Comparison of ENCODE assay signal across 18 cellular contexts in the genomic region with DNA sequence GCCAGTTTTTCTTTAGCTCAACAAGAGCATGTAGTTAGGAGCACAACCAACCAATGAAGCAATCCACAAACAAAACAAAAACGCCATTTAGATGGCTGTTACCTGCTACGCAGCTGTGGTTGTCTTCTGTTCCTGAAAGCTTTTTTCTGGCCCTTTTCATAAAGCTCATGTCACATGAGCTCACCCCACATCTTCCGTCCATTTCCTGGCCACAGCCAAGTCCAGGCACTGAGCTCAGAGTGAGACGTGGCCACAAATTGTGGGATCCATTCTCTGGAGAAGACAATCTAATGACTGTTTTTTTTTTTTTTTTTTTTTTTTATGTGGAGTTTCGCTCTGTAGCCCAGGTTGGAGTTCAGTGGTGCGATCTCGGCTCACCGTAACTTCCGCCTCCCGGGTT.
"Had no signal": no experiment of that assay in that cellular context is flagged by ENCODE, and none has a peak within 500 bp of the region (broad histone marks: within the 10 kb centered on the region; RNA-seq: fewer than 3 reads in every experiment).

No MANE protein-coding gene starts in this region.

- H3K36me3 Mint-ChIP-seq: activated naive CD4-positive, alpha-beta T cell treated with anti-CD3 and anti-CD28 coated beads, Interleukin-2, amount 50 U/mL, for 24 hours; naive B cell had no signal

- H3K4me3 Mint-ChIP-seq: activated CD4-positive, alpha-beta T cell treated with anti-CD3 and anti-CD28 coated beads for 36 hours; activated CD8-positive, alpha-beta T cell treated with anti-CD3 and anti-CD28 coated beads for 36 hours; activated naive CD4-positive, alpha-beta T cell treated with anti-CD3 and anti-CD28 coated beads, Interleukin-2, amount 50 U/mL, for 24 hours; activated T-cell treated with anti-CD3 and anti-CD28 coated beads, Interleukin-2, amount 50 U/mL, for 4 hours; naive B cell; T-helper 17 cell had no signal

- H3K27ac ChIP-seq: coronary artery, lower lobe of right lung, parathyroid adenoma, SK-N-MC, suprapubic skin had no signal

- ATAC-seq: activated CD4-positive, alpha-beta T cell treated with anti-CD3 and anti-CD28 coated beads for 36 hours; activated CD8-positive, alpha-beta T cell treated with anti-CD3 and anti-CD28 coated beads for 36 hours; activated T-cell treated with anti-CD3 and anti-CD28 coated beads, Interleukin-2, amount 50 U/mL, for 4 hours; lower lobe of right lung; right cardiac atrium; stimulated activated naive CD8-positive, alpha-beta T cell treated with anti-CD3 and anti-CD28 coated beads, Interleukin-15, Interleukin-2, amounts not matched to agents 100 U/mL and 50 U/mL, for 24 hours; T-helper 17 cell; upper lobe of right lung had no signal

- H3K79me2 ChIP-seq: parathyroid adenoma had no signal

- H3K9me3 Mint-ChIP-seq: activated CD8-positive, alpha-beta T cell treated with anti-CD3 and anti-CD28 coated beads for 36 hours; activated naive CD4-positive, alpha-beta T cell treated with anti-CD3 and anti-CD28 coated beads, Interleukin-2, amount 50 U/mL, for 24 hours; activated T-cell treated with anti-CD3 and anti-CD28 coated beads, Interleukin-2, amount 50 U/mL, for 4 hours had no signal

- H3K4me1 Mint-ChIP-seq: activated CD4-positive, alpha-beta T cell treated with anti-CD3 and anti-CD28 coated beads for 36 hours; activated naive CD4-positive, alpha-beta T cell treated with anti-CD3 and anti-CD28 coated beads, Interleukin-2, amount 50 U/mL, for 24 hours; naive B cell; T-helper 17 cell had no signal

- H3K4me1 ChIP-seq: lower lobe of right lung, parathyroid adenoma, suprapubic skin, upper lobe of right lung had no signal

- H2AFZ ChIP-seq: parathyroid adenoma had no signal

- H3K27me3 Mint-ChIP-seq: T-helper 17 cell had no signal

- DNase-seq: activated CD4-positive, alpha-beta T cell treated with anti-CD3 and anti-CD28 coated beads for 36 hours; activated CD8-positive, alpha-beta T cell treated with anti-CD3 and anti-CD28 coated beads for 36 hours; activated effector memory CD4-positive, alpha-beta T cell treated with Interleukin-2 at 50 U/mL for 16 hours; activated T-cell treated with anti-CD3 and anti-CD28 coated beads, Interleukin-2, amount 50 U/mL, for 4 hours; adrenal gland; central memory CD4-positive, alpha-beta T cell; heart left ventricle; lower lobe of right lung; naive B cell; right cardiac atrium; stimulated activated naive CD8-positive, alpha-beta T cell treated with anti-CD3 and anti-CD28 coated beads, Interleukin-15, Interleukin-2, amounts not matched to agents 100 U/mL and 50 U/mL, for 24 hours; T-helper 17 cell; upper lobe of right lung had no signal

- H3K9me3 ChIP-seq: adrenal gland, lower lobe of right lung, suprapubic skin, upper lobe of right lung had no signal

- H3K36me3 ChIP-seq: adrenal gland, heart left ventricle, lower lobe of right lung, suprapubic skin, upper lobe of right lung had no signal

- H3K27me3 ChIP-seq: adrenal gland, suprapubic skin, upper lobe of right lung had no signal

- H3K27ac Mint-ChIP-seq: activated CD4-positive, alpha-beta T cell treated with anti-CD3 and anti-CD28 coated beads for 36 hours; activated CD8-positive, alpha-beta T cell treated with anti-CD3 and anti-CD28 coated beads for 36 hours; activated naive CD4-positive, alpha-beta T cell treated with anti-CD3 and anti-CD28 coated beads, Interleukin-2, amount 50 U/mL, for 24 hours; naive B cell; T-helper 17 cell had no signal

- H3K4me3 ChIP-seq: coronary artery, heart left ventricle, SK-N-MC, suprapubic skin, upper lobe of right lung had no signal
